Comparison of ENCODE assay signal across 1 cellular context in the genomic region with DNA sequence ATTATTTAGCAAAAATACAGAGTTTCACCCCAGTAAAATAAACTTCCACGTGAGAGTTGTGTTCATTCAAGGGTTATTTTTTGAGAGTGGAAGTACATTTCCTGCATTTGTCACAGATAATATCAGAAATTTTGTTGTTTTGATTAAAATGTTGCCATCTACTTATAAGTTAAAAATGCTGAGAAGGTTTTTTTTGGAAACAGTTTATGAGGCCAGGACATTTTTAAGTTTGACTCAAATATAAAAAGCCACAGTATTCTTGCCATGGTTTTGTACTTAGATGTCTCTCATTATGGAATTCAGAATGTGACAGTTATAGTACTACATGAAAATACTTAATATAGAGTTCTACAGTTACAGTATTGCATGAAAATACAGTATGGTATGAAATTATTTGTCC.
TF ChIP-seq lines count a peak whose summit lies in the region.

No MANE protein-coding gene starts in this region.

TF ChIP-seq in K562, 482 proteins besides CTCF, POLR2A, EP300 and RAD21:
- TF ChIP-seq MAFG (tag; conservative IDR thresholded peaks at IDR 0.05): 0 out of 2 replicates have a peak, but pooled peaks have one; percentile 26
- TF ChIP-seq, protein P1, sequence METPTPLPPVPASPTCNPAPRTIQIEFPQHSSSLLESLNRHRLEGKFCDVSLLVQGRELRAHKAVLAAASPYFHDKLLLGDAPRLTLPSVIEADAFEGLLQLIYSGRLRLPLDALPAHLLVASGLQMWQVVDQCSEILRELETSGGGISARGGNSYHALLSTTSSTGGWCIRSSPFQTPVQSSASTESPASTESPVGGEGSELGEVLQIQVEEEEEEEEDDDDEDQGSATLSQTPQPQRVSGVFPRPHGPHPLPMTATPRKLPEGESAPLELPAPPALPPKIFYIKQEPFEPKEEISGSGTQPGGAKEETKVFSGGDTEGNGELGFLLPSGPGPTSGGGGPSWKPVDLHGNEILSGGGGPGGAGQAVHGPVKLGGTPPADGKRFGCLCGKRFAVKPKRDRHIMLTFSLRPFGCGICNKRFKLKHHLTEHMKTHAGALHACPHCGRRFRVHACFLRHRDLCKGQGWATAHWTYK (CRISPR knock-in tag; IDR thresholded peaks at IDR 0.05): no peak
- no peak for TF ChIP-seq ZNF274 (IDR thresholded peaks at IDR 0.05; ENCODE audit: borderline replicate concordance, low read depth, low read length)
- TF ChIP-seq, protein P2, sequence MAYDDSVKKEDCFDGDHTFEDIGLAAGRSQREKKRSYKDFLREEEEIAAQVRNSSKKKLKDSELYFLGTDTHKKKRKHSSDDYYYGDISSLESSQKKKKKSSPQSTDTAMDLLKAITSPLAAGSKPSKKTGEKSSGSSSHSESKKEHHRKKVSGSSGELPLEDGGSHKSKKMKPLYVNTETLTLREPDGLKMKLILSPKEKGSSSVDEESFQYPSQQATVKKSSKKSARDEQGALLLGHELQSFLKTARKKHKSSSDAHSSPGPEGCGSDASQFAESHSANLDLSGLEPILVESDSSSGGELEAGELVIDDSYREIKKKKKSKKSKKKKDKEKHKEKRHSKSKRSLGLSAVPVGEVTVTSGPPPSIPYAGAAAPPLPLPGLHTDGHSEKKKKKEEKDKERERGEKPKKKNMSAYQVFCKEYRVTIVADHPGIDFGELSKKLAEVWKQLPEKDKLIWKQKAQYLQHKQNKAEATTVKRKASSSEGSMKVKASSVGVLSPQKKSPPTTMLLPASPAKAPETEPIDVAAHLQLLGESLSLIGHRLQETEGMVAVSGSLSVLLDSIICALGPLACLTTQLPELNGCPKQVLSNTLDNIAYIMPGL (CRISPR knock-in tag; IDR thresholded peaks at IDR 0.05): no peak
- TF ChIP-seq C11orf30 (IDR thresholded peaks at IDR 0.05; ENCODE audit: low read depth): peak; percentile 75; the same call in 1 of the 2 replicates
- peak; percentile 20; the same call in 1 of the 2 replicates for TF ChIP-seq MAFK (IDR thresholded peaks at IDR 0.05; ENCODE audit: low read length)
- TF ChIP-seq ZNF316 (IDR thresholded peaks at IDR 0.05): peak; percentile 81
- peak; percentile 29; the same call in 1 of the 2 replicates for TF ChIP-seq MAFF (IDR thresholded peaks at IDR 0.05; ENCODE audit: low read length)
- TF ChIP-seq, protein P3, sequence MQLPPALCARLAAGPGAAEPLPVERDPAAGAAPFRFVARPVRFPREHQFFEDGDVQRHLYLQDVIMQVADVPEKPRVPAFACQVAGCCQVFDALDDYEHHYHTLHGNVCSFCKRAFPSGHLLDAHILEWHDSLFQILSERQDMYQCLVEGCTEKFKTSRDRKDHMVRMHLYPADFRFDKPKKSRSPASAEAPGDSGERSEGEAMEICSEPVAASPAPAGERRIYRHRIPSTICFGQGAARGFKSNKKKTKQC (CRISPR knock-in tag; IDR thresholded peaks at IDR 0.05): no peak
- TF ChIP-seq ZNF12 (CRISPR knock-in tag; IDR thresholded peaks at IDR 0.05): no peak
- TF ChIP-seq SIX5 (IDR thresholded peaks at IDR 0.05; ENCODE audit: borderline replicate concordance in 1 of 2, insufficient read depth in 1 of 2, low read depth in 1 of 2, low read length in 2 of 2): no peak
- no peak for TF ChIP-seq HDAC2 (IDR thresholded peaks at IDR 0.05)
TF ChIP-seq in K562: peak in this region for 5.
